7 cellular contexts compared by ENCODE assay signal in genomic region chr10:91923371-91924211, GRCh38. TPM values are rescaled to one million over a fixed set of nuclear protein-coding genes. Genes with fewer than 3 reads are reported as not detected.
DNase-seq lines count a peak whose midpoint lies in the region; ATAC-seq and TF ChIP-seq lines count a peak whose summit lies in the region.

Gene BTAF1, plus strand, starts transcription at chr10:91923770. Its CDS starts 307 bp downstream, at chr10:91924077.

- H3K27me3 ChIP-seq in hepatocyte: no peaks in the 10 kb centered on the region

- H4K20me1 ChIP-seq in hepatocyte (ENCODE audit: insufficient read depth, poor library complexity, severe bottlenecking): peaks cover 34% of the 10 kb centered on the region

- H3K79me2 ChIP-seq in hepatocyte: peaks cover 47% of the 10 kb centered on the region

- peak; percentile 81 for DNase-seq in NCI-H1694 (lab: John Stamatoyannopoulos, UW)
- DNase-seq in T-helper 9 cell: peak; percentile 84
- peak; percentile 76 for DNase-seq in astrocyte of the cerebellum (ENCODE audit: low read depth)
- peak; percentile 97 for DNase-seq in hepatocyte (ENCODE audit: low spot score)
- peak; percentile 99 for DNase-seq in retina

- peak within 1 kb of the TSS; percentile 54 for H2AFZ ChIP-seq in hepatocyte

- no peaks in the 10 kb centered on the region for H3K36me3 ChIP-seq in hepatocyte (replicated peaks; ENCODE audit: insufficient read depth, low read depth)

- under 1% methylated on average over 59 of the region's 65 CpGs for WGBS in hepatocyte (ENCODE audit: low lambda C conversion rate, missing lambda C conversion rate)

- peaks cover 22% of the 10 kb centered on the region for H3K4me1 ChIP-seq in hepatocyte (ENCODE audit: insufficient read depth)

- in situ Hi-C loops in astrocyte of the cerebellum (cut with HindIII; ENCODE audit: low sequenced_read_pairs): no loop called here

- no peaks in the 10 kb centered on the region for H3K9me3 ChIP-seq in hepatocyte (ENCODE audit: low read depth)

- H3K4me3 ChIP-seq in astrocyte of the cerebellum (ENCODE audit: low read depth, low read length) (peak within 1 kb of the TSS; percentile 95), hepatocyte (peak within 1 kb of the TSS; percentile 80)

- ATAC-seq in GM18499 (IDR thresholded peaks at IDR 0.05; ENCODE audit: insufficient read depth, unreplicated experiment) (peak; percentile 88), HG02884 (IDR thresholded peaks at IDR 0.05; ENCODE audit: unreplicated experiment) (peak; percentile 97)

- H3K9me2 ChIP-seq in hepatocyte (replicated peaks; ENCODE audit: insufficient read depth): no peaks in the 10 kb centered on the region

- peak within 1 kb of the TSS; percentile 83 for H3K4me2 ChIP-seq in hepatocyte

- peak within 1 kb of the TSS; percentile 94 for H3K27ac ChIP-seq in hepatocyte

- TF ChIP-seq CTCF in astrocyte of the cerebellum (IDR thresholded peaks at IDR 0.05; ENCODE audit: low read depth, low read length, missing control alignments) (no peak), hepatocyte (IDR thresholded peaks at IDR 0.05; ENCODE audit: poor library complexity) (no peak)

RNA-seq across cellular contexts. Expression of gene BTAF1, which starts in this region (rescaled TPM):
- total RNA-seq in hepatocyte: 45.0 and 45.4 TPM in 2 replicates
- 15.3 and 21.5 TPM in 2 replicates for polyA plus RNA-seq in hepatocyte

Comparison
In these comparisons a context has a peak if more than half of its experiments do, and no peak if none do; other contexts are left out.
1. Peak in every context shown above with its lines: DNase-seq, ATAC-seq, H3K4me3 ChIP-seq and H3K27ac ChIP-seq.